In the genomic region with DNA sequence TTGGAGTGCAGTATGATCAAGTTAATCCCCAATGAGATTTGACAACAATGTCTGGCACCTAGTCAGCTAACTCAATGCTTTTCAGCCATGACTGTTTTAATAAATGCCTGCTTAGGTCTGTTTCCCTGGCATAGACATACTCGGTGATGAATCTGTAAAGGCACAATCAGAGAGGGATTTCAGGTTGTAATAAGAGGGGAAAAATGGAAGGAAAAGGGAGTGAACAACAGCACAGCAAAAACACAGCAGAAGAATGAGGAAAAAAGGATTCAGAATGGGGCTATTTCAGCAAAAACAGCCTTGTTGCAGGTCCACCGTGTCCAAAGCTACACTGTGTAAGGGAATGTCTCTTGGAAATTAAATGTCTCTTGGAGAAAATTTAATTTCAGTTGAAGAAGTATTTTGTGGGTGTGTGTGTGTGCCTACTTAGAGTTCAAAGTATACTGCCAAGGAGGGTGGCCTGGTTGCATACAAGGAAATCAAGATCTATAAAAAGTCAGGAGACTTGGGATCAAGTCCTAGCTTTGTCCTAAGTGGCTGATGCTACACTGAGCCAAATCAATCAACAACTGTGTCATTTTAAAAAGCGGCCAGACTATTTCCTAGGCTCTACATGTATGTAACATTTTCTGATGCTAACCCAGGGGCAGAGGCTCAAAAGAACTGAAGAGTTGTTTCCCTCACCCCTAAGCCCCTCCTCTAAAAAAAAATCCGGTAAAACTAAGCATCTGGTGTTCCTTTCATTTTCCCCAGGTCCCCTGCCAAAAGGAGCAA, we compare ENCODE assay signal across 8 cellular contexts. TPM values are rescaled to one million over a fixed set of nuclear protein-coding genes. Genes with fewer than 3 reads are reported as not detected.
DNase-seq lines count a peak whose midpoint lies in the region; ATAC-seq, FAIRE-seq and TF ChIP-seq lines count a peak whose summit lies in the region.

No MANE protein-coding gene starts in this region.

- H3K9me3 ChIP-seq in HepG2 (ENCODE audit: low read length) (no peaks in the 10 kb centered on the region), thoracic aorta (no peaks in the 10 kb centered on the region)

- peaks cover 56% of the 10 kb centered on the region for H3K4me1 ChIP-seq in HepG2 (ENCODE audit: insufficient read depth, low read length)
- H3K4me1 ChIP-seq in thoracic aorta (ENCODE audit: control insufficient read depth in 1 of 2, low read depth in 2 of 2) = peaks cover 6 to 23% of the 10 kb centered on the region in 2 donors

- peak overlapping the region; percentile 84 for H3K4me3 Mint-ChIP-seq in activated CD4-positive, alpha-beta T cell treated with anti-CD3 and anti-CD28 coated beads, Interleukin-2, amount 10 ng/mL, durations not matched to agents 7 days and 5 days
- H3K4me3 Mint-ChIP-seq in activated naive CD8-positive, alpha-beta T cell treated with anti-CD3 and anti-CD28 coated beads, Interleukin-2, amount 50 U/mL, for 24 hours = peak overlapping the region; percentile 81

- peak; percentile 55 for FAIRE-seq in HepG2 (lab: Jason Lieb, UNC)

- peaks cover 0 to 4% of the 10 kb centered on the region in 2 experiments; a peak in 1 of 5 replicates for H3K27me3 ChIP-seq in HepG2 (ENCODE audit: control insufficient read depth in 1 of 2, insufficient read depth in 2 of 2, low read length in 2 of 2)
- H3K27me3 ChIP-seq in thoracic aorta (replicated peaks; ENCODE audit: insufficient read depth) = no peaks in the 10 kb centered on the region

- POLR2A ChIA-PET in activated CD4-positive, alpha-beta T cell treated with anti-CD3 and anti-CD28 coated beads, Interleukin-2, amount 10 ng/mL, durations not matched to agents 7 days and 5 days (lab: Charles Lee) = interaction anchor here (0.6 to 3.3 kb wide), 8 partner anchors 10 to 71 kb away, joined by 4 to 56 read pairs (median 6); partner anchors contain the start of gene CHD2
- POLR2A ChIA-PET in HepG2 (lab: Yijun Ruan, JAX) = interaction anchor here (1.3 to 6.6 kb wide), 14 partner anchors 14 to 84 kb away, joined by 3 to 211 read pairs (median 36); partner anchors contain the start of gene CHD2

- DNase-seq in activated CD4-positive, alpha-beta T cell treated with anti-CD3 and anti-CD28 coated beads, Interleukin-2, amount 10 ng/mL, durations not matched to agents 7 days and 5 days = no peak
- no peak for DNase-seq in activated CD4-positive, alpha-beta T cell treated with anti-CD3 and anti-CD28 coated beads, Interleukin-2, amount 50 U/mL, for 48 hours
- no peak for DNase-seq in activated naive CD8-positive, alpha-beta T cell treated with anti-CD3 and anti-CD28 coated beads, Interleukin-2, amount 50 U/mL, for 24 hours
- DNase-seq in HepG2 (ENCODE audit: low spot score) (no peak), thoracic aorta (ENCODE audit: low spot score) (no peak), H4 (ENCODE audit: low spot score) (no peak), NCI-H2107 (lab: John Stamatoyannopoulos, UW) (no peak), HUDEP-2 (lab: John Stamatoyannopoulos, UW; ENCODE audit: unreplicated experiment in 76 of 76) (no peak)

- H3K9me3 Mint-ChIP-seq in activated CD4-positive, alpha-beta T cell treated with anti-CD3 and anti-CD28 coated beads, Interleukin-2, amount 10 ng/mL, durations not matched to agents 7 days and 5 days = no peaks in the 10 kb centered on the region
- no peaks in the 10 kb centered on the region for H3K9me3 Mint-ChIP-seq in activated naive CD8-positive, alpha-beta T cell treated with anti-CD3 and anti-CD28 coated beads, Interleukin-2, amount 50 U/mL, for 24 hours

- peaks cover 37% of the 10 kb centered on the region for H3K79me2 ChIP-seq in HepG2 (ENCODE audit: insufficient read depth, low read length)

- no peak for ATAC-seq in activated naive CD8-positive, alpha-beta T cell treated with anti-CD3 and anti-CD28 coated beads, Interleukin-2, amount 50 U/mL, for 24 hours
- no peak for ATAC-seq in HepG2
- ATAC-seq in thoracic aorta (ENCODE audit: insufficient number of reproducible peaks, low FRiP score, low read depth) = no peak

- H3K4me1 Mint-ChIP-seq in activated CD4-positive, alpha-beta T cell treated with anti-CD3 and anti-CD28 coated beads, Interleukin-2, amount 10 ng/mL, durations not matched to agents 7 days and 5 days = peaks cover 43% of the 10 kb centered on the region
- peaks cover 45% of the 10 kb centered on the region for H3K4me1 Mint-ChIP-seq in activated naive CD8-positive, alpha-beta T cell treated with anti-CD3 and anti-CD28 coated beads, Interleukin-2, amount 50 U/mL, for 24 hours

- 0 out of 5 replicates have a peak, but pooled peaks cover 0 to under 1% of the 10 kb centered on the region in 2 experiments for H3K36me3 ChIP-seq in HepG2 (replicated peaks in 1 of 2; ENCODE audit: control insufficient read depth in 1 of 2, insufficient read depth in 2 of 2, low read length in 2 of 2)
- H3K36me3 ChIP-seq in thoracic aorta = no peaks in the 10 kb centered on the region

- H3K27ac ChIP-seq in HepG2 (ENCODE audit: extremely low read length, insufficient read depth, low read length) (peak overlapping the region; percentile 90), thoracic aorta (peak overlapping the region; percentile 92 to 94)

- BruUV-seq in HepG2 (replicated peaks; lab: Mats Ljungman, UMichigan) = no TSS peak

- CTCF ChIA-PET in activated CD4-positive, alpha-beta T cell treated with anti-CD3 and anti-CD28 coated beads, Interleukin-2, amount 10 ng/mL, durations not matched to agents 7 days and 5 days (lab: Charles Lee) = interaction anchor here (0.8 to 5.4 kb wide), 13 partner anchors 12 to 77 kb away, joined by 3 to 39 read pairs (median 4); no protein-coding TSS in a partner anchor
- CTCF ChIA-PET in HepG2 (lab: Yijun Ruan, JAX; ENCODE audit: low intra/inter-chr PET ratio, low total read pairs) = no interaction called here

- H3K27ac Mint-ChIP-seq in activated CD4-positive, alpha-beta T cell treated with anti-CD3 and anti-CD28 coated beads, Interleukin-2, amount 10 ng/mL, durations not matched to agents 7 days and 5 days = peak overlapping the region; percentile 95
- peak overlapping the region; percentile 96 for H3K27ac Mint-ChIP-seq in activated naive CD8-positive, alpha-beta T cell treated with anti-CD3 and anti-CD28 coated beads, Interleukin-2, amount 50 U/mL, for 24 hours

- no peaks in the 10 kb centered on the region for H3K27me3 Mint-ChIP-seq in activated CD4-positive, alpha-beta T cell treated with anti-CD3 and anti-CD28 coated beads, Interleukin-2, amount 10 ng/mL, durations not matched to agents 7 days and 5 days
- H3K27me3 Mint-ChIP-seq in activated naive CD8-positive, alpha-beta T cell treated with anti-CD3 and anti-CD28 coated beads, Interleukin-2, amount 50 U/mL, for 24 hours = peaks cover 2% of the 10 kb centered on the region

- TF ChIP-seq RAD21 in HepG2 (CRISPR knock-in tag; IDR thresholded peaks at IDR 0.05) = no peak

- H3K36me3 Mint-ChIP-seq in activated CD4-positive, alpha-beta T cell treated with anti-CD3 and anti-CD28 coated beads, Interleukin-2, amount 10 ng/mL, durations not matched to agents 7 days and 5 days (ENCODE audit: low read depth) = peaks cover 30% of the 10 kb centered on the region
- peaks cover 28% of the 10 kb centered on the region for H3K36me3 Mint-ChIP-seq in activated naive CD8-positive, alpha-beta T cell treated with anti-CD3 and anti-CD28 coated beads, Interleukin-2, amount 50 U/mL, for 24 hours (ENCODE audit: low read depth)

- no peak for TF ChIP-seq POLR2A in HepG2 (IDR thresholded peaks at IDR 0.05; ENCODE audit: insufficient read depth in 1 of 2, low read depth in 2 of 2, low read length in 2 of 2)

- H3K4me3 ChIP-seq in HepG2 (replicated peaks in 1 of 3; ENCODE audit: insufficient read depth in 1 of 3, low read depth in 2 of 3, low read length in 3 of 3) (peak overlapping the region; percentile 59 to 67 (median 62); a peak in 5 of 6 replicates), thoracic aorta (peak overlapping the region; percentile 68)

- peaks cover 22% of the 10 kb centered on the region for H4K20me1 ChIP-seq in HepG2 (ENCODE audit: insufficient read depth, low read length)

- peak overlapping the region; percentile 90 for H3K4me2 ChIP-seq in HepG2 (ENCODE audit: low read depth, low read length)

- TF ChIP-seq EP300 in HepG2 (IDR thresholded peaks at IDR 0.05; ENCODE audit: low read depth in 2 of 2, low read length in 2 of 2) (no peak), HepG2 (CRISPR knock-in tag; IDR thresholded peaks at IDR 0.05; ENCODE audit: borderline replicate concordance) (no peak)

- WGBS in HepG2 (ENCODE audit: low lambda C conversion rate) = 29% methylated on average over 4 of the region's 4 CpGs

- TF ChIP-seq CTCF in HepG2 (CRISPR knock-in tag; IDR thresholded peaks at IDR 0.05) (no peak), thoracic aorta (IDR thresholded peaks at IDR 0.05) (no peak)

- H2AFZ ChIP-seq in HepG2 (ENCODE audit: low read length) = peak overlapping the region; percentile 71

- in situ Hi-C loops in HepG2 (cut with HindIII; ENCODE audit: extremely low pct_ligation_motif_present, low pct_unique_long_range_greater_than_20kb) = loop anchor here (5.0 kb wide), 1 partner anchor 69 kb away; no protein-coding TSS in a partner anchor

- peak overlapping the region; percentile 87 for H3K9ac ChIP-seq in HepG2 (ENCODE audit: insufficient read depth, low read depth, low read length)

- intact Hi-C loops in HepG2 (cut with micrococcal nuclease; ENCODE audit: unreplicated experiment) = no loop called here

RNA-seq across cellular contexts. Expression of gene CHD2, which starts 19.1 kb away (rescaled TPM):
- 100 to 1,000 TPM; 129 to 148 TPM for total RNA-seq in activated CD4-positive, alpha-beta T cell treated with anti-CD3 and anti-CD28 coated beads, Interleukin-2, amount 10 ng/mL, durations not matched to agents 7 days and 5 days
- total RNA-seq in HepG2 (2016; rRNA removed; fragmentation: Illumina TruSeq; extraction: Trizol) = 47.3 and 54.1 TPM in 2 replicates
- 130 and 158 TPM in 2 replicates for total RNA-seq in HepG2 (2016; cell fraction: cytosol; rRNA removed; fragmentation: Illumina TruSeq; extraction: Trizol; ENCODE audit: low read depth)
- 50.1 and 51.1 TPM in 2 replicates for total RNA-seq in HepG2 (2016; cell fraction: insoluble cytoplasmic fraction; rRNA removed; fragmentation: Illumina TruSeq; extraction: Trizol)
- 43.6 and 53.4 TPM in 2 replicates for total RNA-seq in HepG2 (2016; cell fraction: membrane; rRNA removed; fragmentation: Illumina TruSeq; extraction: Trizol)
- 176 and 185 TPM in 2 replicates for total RNA-seq in HepG2 (2016; cell fraction: nucleus; rRNA removed; fragmentation: Illumina TruSeq; extraction: Trizol)
- 54.0 and 71.7 TPM in 2 replicates for polyA plus RNA-seq in HepG2 (2011; rRNA removed)
- polyA plus RNA-seq in HepG2 (2011; cell fraction: cytosol; rRNA removed) = 36.6 and 46.4 TPM in 2 replicates
- polyA plus RNA-seq in HepG2 (2011; cell fraction: nucleus; rRNA removed) = 160 and 205 TPM in 2 replicates
- polyA plus RNA-seq in HepG2 (2012) = 51.4 and 60.1 TPM in 2 replicates
- 2.6 and 2.7 TPM in 2 replicates for polyA plus RNA-seq in HepG2 (2016; cell fraction: cytosol; fragmentation: Illumina TruSeq; extraction: Trizol; ENCODE audit: low read depth)
- polyA plus RNA-seq in HepG2 (2016; cell fraction: insoluble cytoplasmic fraction; fragmentation: Illumina TruSeq; extraction: Trizol; ENCODE audit: low read depth) = 33.4 and 39.2 TPM in 2 replicates
- 5.7 and 7.2 TPM in 2 replicates for polyA plus RNA-seq in HepG2 (2016; cell fraction: membrane; fragmentation: Illumina TruSeq; extraction: Trizol; ENCODE audit: low read depth)
- polyA plus RNA-seq in HepG2 (2016; cell fraction: nucleus; fragmentation: Illumina TruSeq; extraction: Trizol; ENCODE audit: insufficient read depth, low read depth) = 104 and 120 TPM in 2 replicates
- 70.2 and 75.7 TPM in 2 replicates for polyA minus RNA-seq in HepG2 (2011; rRNA and poly(A)+ RNA removed; ENCODE audit: low replicate concordance)
- polyA minus RNA-seq in HepG2 (2011; cell fraction: cytosol; rRNA and poly(A)+ RNA removed) = 53.5 and 70.4 TPM in 2 replicates
- 605 and 632 TPM in 2 replicates for polyA minus RNA-seq in HepG2 (2011; cell fraction: nucleus; rRNA and poly(A)+ RNA removed)
- 100 to 1,000 TPM; 143 to 148 TPM for total RNA-seq in thoracic aorta
- 19.1 and 41.2 TPM in 2 replicates for total RNA-seq in H4 (2014; rRNA removed; shearing (Covaris generic))
